20 cellular contexts compared by ENCODE assay signal in the genomic region with DNA sequence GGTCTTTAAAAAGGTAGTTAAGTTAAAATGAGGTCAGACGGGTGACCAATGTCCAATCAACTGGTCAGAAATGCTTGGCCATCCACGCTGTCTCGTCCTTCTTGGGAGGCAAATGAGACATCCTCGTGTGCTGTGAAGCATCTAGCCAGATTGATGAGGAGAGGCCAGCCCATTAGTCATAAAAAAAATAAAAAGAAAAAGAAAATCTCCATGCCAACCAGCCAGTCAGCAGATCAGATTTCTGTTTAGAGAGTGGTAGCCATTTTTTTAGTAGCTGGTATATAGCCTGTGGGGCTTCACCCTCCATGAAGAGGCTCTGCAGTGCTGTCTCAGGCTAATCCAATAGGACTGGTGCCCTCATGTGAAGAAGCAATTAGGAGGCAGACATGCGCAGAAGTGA.
A peak's percentile ranks its signal among the peaks of the same experiment; 100 is the strongest.
DNase-seq lines count a peak whose midpoint lies in the region; ATAC-seq and TF ChIP-seq lines count a peak whose summit lies in the region.
"Had no signal": no experiment of that assay in that cellular context is flagged by ENCODE, and none has a peak within 500 bp of the region (broad histone marks: within the 10 kb centered on the region; RNA-seq: fewer than 3 reads in every experiment).

No MANE protein-coding gene starts in this region.

- H3K4ac ChIP-seq in mesenchymal stem cell (ENCODE audit: low read depth in 1 of 2, low read length in 2 of 2) = no peak overlapping the region

- no peaks in the 10 kb centered on the region for H3K79me1 ChIP-seq in mesenchymal stem cell (replicated peaks; ENCODE audit: low read length, poor library complexity, severe bottlenecking)

- DNase-seq in AG20443 (ENCODE audit: low spot score) (peak; percentile 63), MG63 (peak; percentile 14), brain microvascular endothelial cell (peak; percentile 80), mesenchymal stem cell (no peak), NCI-H2081 treated with DMSO at 0.1 percent for 48 hours (lab: John Stamatoyannopoulos, UW) (no peak), midbrain (lab: John Stamatoyannopoulos, UW) (no peak), OCI-M2 (lab: John Stamatoyannopoulos, UW; ENCODE audit: unreplicated experiment) (no peak)
- DNase-seq: activated B cell treated with CpG ODN at 0.5 μM for 24 hours; activated CD8-positive, alpha-beta T cell treated with anti-CD3 and anti-CD28 coated beads for 36 hours; activated T-cell treated with anti-CD3 and anti-CD28 coated beads, Interleukin-2, amount 50 U/mL, for 4 hours; AML-193; Caco-2; lower lobe of right lung; naive thymus-derived CD4-positive, alpha-beta T cell; NCI-H187 treated with DMSO at 0.1 percent for 48 hours; NCI-H524; SIG-M5; stimulated activated CD4-positive, alpha-beta T cell treated with anti-CD3 and anti-CD28 coated beads, Interleukin-4, amount 100 ng/mL, for 4 hours had no signal

- no peak overlapping the region for H3K4me2 ChIP-seq in mesenchymal stem cell (ENCODE audit: low read length, poor library complexity, severe bottlenecking)

- no peak overlapping the region for H2BK120ac ChIP-seq in mesenchymal stem cell (ENCODE audit: low read depth, low read length)

- no peak overlapping the region for H2BK5ac ChIP-seq in mesenchymal stem cell (ENCODE audit: low read depth, low read length, poor library complexity, severe bottlenecking)

- no peak overlapping the region for H3K18ac ChIP-seq in mesenchymal stem cell (ENCODE audit: low read depth in 1 of 2, low read length in 2 of 2)

- H4K8ac ChIP-seq in mesenchymal stem cell (ENCODE audit: low read length) = no peak overlapping the region

- WGBS in mesenchymal stem cell = 65% methylated on average over 4 of the region's 5 CpGs

- peaks cover 7% of the 10 kb centered on the region for H3K4me1 ChIP-seq in mesenchymal stem cell (ENCODE audit: control insufficient read depth, insufficient read depth, low read depth, low read length)
- H3K4me1 ChIP-seq: Caco-2, lower lobe of right lung, prostate gland had no signal

- H3K36me3 ChIP-seq in MG63 (no peaks in the 10 kb centered on the region), brain microvascular endothelial cell (replicated peaks) (no peaks in the 10 kb centered on the region), mesenchymal stem cell (ENCODE audit: control insufficient read depth in 1 of 2, insufficient read depth in 2 of 2, low read depth in 1 of 2, low read length in 2 of 2) (peaks cover 0 to 7% of the 10 kb centered on the region in 2 experiments)
- H3K36me3 ChIP-seq: lower lobe of right lung, prostate gland had no signal

- H2AFZ ChIP-seq in mesenchymal stem cell (ENCODE audit: low read depth, low read length) = no peak overlapping the region

- H3K9me3 ChIP-seq in MG63 (no peaks in the 10 kb centered on the region), mesenchymal stem cell (ENCODE audit: control insufficient read depth, low read length) (no peaks in the 10 kb centered on the region)
- H3K9me3 ChIP-seq: Caco-2, lower lobe of right lung, prostate gland had no signal

- no peak for TF ChIP-seq CTCF in brain microvascular endothelial cell (IDR thresholded peaks at IDR 0.05; ENCODE audit: low read depth, low read length, missing control alignments)

- in situ Hi-C loops in brain microvascular endothelial cell (cut with HindIII; ENCODE audit: low pct_ligation_motif_present, low sequenced_read_pairs) = no loop called here

- H3K14ac ChIP-seq in mesenchymal stem cell (ENCODE audit: low read length in 2 of 2) = no peak overlapping the region

- H3K23ac ChIP-seq in mesenchymal stem cell (ENCODE audit: low read length in 2 of 2) = no peak overlapping the region

- no peak for ATAC-seq in GM19035 (IDR thresholded peaks at IDR 0.05; ENCODE audit: unreplicated experiment)
- ATAC-seq: activated CD8-positive, alpha-beta T cell treated with anti-CD3 and anti-CD28 coated beads for 36 hours; activated T-cell treated with anti-CD3 and anti-CD28 coated beads, Interleukin-2, amount 50 U/mL, for 4 hours; lower lobe of right lung; naive thymus-derived CD4-positive, alpha-beta T cell had no signal

- no peak overlapping the region for H2BK15ac ChIP-seq in mesenchymal stem cell (ENCODE audit: low read depth, poor library complexity, severe bottlenecking)

- H3K4me3 ChIP-seq in MG63 (no peak overlapping the region), brain microvascular endothelial cell (ENCODE audit: low read depth, low read length) (no peak overlapping the region), mesenchymal stem cell (ENCODE audit: insufficient read depth in 1 of 2, low read depth in 1 of 2, low read length in 2 of 2) (no peak overlapping the region)
- H3K4me3 ChIP-seq: lower lobe of right lung, prostate gland had no signal

- no peak overlapping the region for H3K9ac ChIP-seq in mesenchymal stem cell (ENCODE audit: low read length)

- peak overlapping the region; percentile 9 for H2AK5ac ChIP-seq in mesenchymal stem cell (ENCODE audit: low read length, severe bottlenecking)

- H2BK12ac ChIP-seq in mesenchymal stem cell (ENCODE audit: low read length in 2 of 2) = no peak overlapping the region

- H3K27ac ChIP-seq in brain microvascular endothelial cell = peak overlapping the region; percentile 48
- H3K27ac ChIP-seq in mesenchymal stem cell (ENCODE audit: low read length, poor library complexity, severe bottlenecking) = no peak overlapping the region
- H3K27ac ChIP-seq: lower lobe of right lung, prostate gland had no signal

- no peak overlapping the region for H4K91ac ChIP-seq in mesenchymal stem cell (ENCODE audit: low read length)

- H3K27me3 ChIP-seq in MG63 (no peaks in the 10 kb centered on the region), brain microvascular endothelial cell (replicated peaks) (no peaks in the 10 kb centered on the region), mesenchymal stem cell (ENCODE audit: control insufficient read depth in 1 of 2, insufficient read depth in 1 of 2, low read length in 2 of 2) (no peaks in the 10 kb centered on the region)

Comparison
In these comparisons a context has a peak if more than half of its experiments do, and no peak if none do; other contexts are left out.
1. DNase-seq: peak in AG20443 (single experiment), MG63 (single experiment) and brain microvascular endothelial cell (single experiment); none in mesenchymal stem cell (single experiment), NCI-H2081 treated with DMSO at 0.1 percent for 48 hours (single experiment), midbrain (single experiment) and OCI-M2 (single experiment).